Comparison of ENCODE assay signal across 10 cellular contexts in genomic region chr9:127852829-127853228, GRCh38. TPM values are rescaled to one million over a fixed set of nuclear protein-coding genes. Genes with fewer than 3 reads are reported as not detected.
DNase-seq lines count a peak whose midpoint lies in the region; ATAC-seq, FAIRE-seq and TF ChIP-seq lines count a peak whose summit lies in the region.
"Had no signal": no experiment of that assay in that cellular context is flagged by ENCODE, and none has a peak within 500 bp of the region (broad histone marks: within the 10 kb centered on the region; RNA-seq: fewer than 3 reads in every experiment).

No MANE protein-coding gene starts in this region.

- no TSS peak for BruUV-seq in endothelial cell of umbilical vein (replicated peaks; lab: Mats Ljungman, UMichigan)

- no peak for TF ChIP-seq CTCF in AG09309 (IDR thresholded peaks at IDR 0.05; ENCODE audit: control insufficient read depth, insufficient read depth, low read depth, low read length, missing control alignments)
- TF ChIP-seq CTCF in RWPE1 (conservative IDR thresholded peaks at IDR 0.05; ENCODE audit: low read depth): no peak
- no peak for TF ChIP-seq CTCF in endothelial cell of umbilical vein (IDR thresholded peaks at IDR 0.05; ENCODE audit: extremely low read depth in 1 of 2, insufficient read depth in 1 of 2, low read depth in 1 of 2, low read length in 2 of 2)
- TF ChIP-seq CTCF in osteocyte (IDR thresholded peaks at IDR 0.05): no peak

- H3K36me3 ChIP-seq in endothelial cell of umbilical vein (ENCODE audit: control insufficient read depth in 2 of 2, extremely low read depth in 1 of 2, insufficient read depth in 2 of 2, low read length in 2 of 2): peaks cover 12 to 27% of the 10 kb centered on the region in 2 experiments

- peaks cover 41% of the 10 kb centered on the region for H3K4me1 Mint-ChIP-seq in osteocyte (ENCODE audit: unreplicated experiment)

- no peaks in the 10 kb centered on the region for H4K20me1 ChIP-seq in endothelial cell of umbilical vein (replicated peaks; ENCODE audit: control insufficient read depth, extremely low read depth, insufficient read depth, low read length)

- peak overlapping the region; percentile 88 for H3K27ac Mint-ChIP-seq in osteocyte (ENCODE audit: unreplicated experiment)

- CTCF ChIA-PET in RWPE1 (lab: Yijun Ruan, JAX): interaction anchor here (0.6 to 3.2 kb wide), 2 partner anchors 15 to 17 kb away, joined by 4 to 24 read pairs; no protein-coding TSS in a partner anchor
- CTCF ChIA-PET in endothelial cell of umbilical vein (lab: Charles Lee): interaction anchor here (0.9 to 6.3 kb wide), 9 partner anchors 10 to 83 kb away, joined by 3 to 101 read pairs (median 4); no protein-coding TSS in a partner anchor

- peak overlapping the region; percentile 82 for H3K4me3 Mint-ChIP-seq in osteocyte (ENCODE audit: unreplicated experiment)

- peak overlapping the region; percentile 91 for H3K4me2 ChIP-seq in endothelial cell of umbilical vein (ENCODE audit: insufficient read depth, low read length)

- intact Hi-C loops in endothelial cell of umbilical vein (cut with micrococcal nuclease): no loop called here

- dilution Hi-C loops in endothelial cell of umbilical vein (cut with MboI; ENCODE audit: extremely low pct_ligation_motif_present, low sequenced_read_pairs): no loop called here

- POLR2A ChIA-PET in RWPE1 (lab: Yijun Ruan, JAX; ENCODE audit: low non-redundant PET): interaction anchor here (0.6 kb wide), 1 partner anchor 34 kb away, joined by 3 read pairs; no protein-coding TSS in a partner anchor
- POLR2A ChIA-PET in endothelial cell of umbilical vein (lab: Charles Lee): interaction anchor here (1.2 to 4.1 kb wide), 2 partner anchors 10 to 15 kb away, joined by 3 to 14 read pairs; no protein-coding TSS in a partner anchor

- H3K9me3 ChIP-seq in endothelial cell of umbilical vein (replicated peaks; ENCODE audit: control insufficient read depth, insufficient read depth, low read length): no peaks in the 10 kb centered on the region

- H3K9ac ChIP-seq in endothelial cell of umbilical vein (replicated peaks; ENCODE audit: extremely low read depth, insufficient read depth, low read length): peak overlapping the region; percentile 94

- no peaks in the 10 kb centered on the region for H3K27me3 ChIP-seq in endothelial cell of umbilical vein (ENCODE audit: control insufficient read depth in 2 of 2, insufficient read depth in 2 of 2, low read length in 2 of 2)

- no peaks in the 10 kb centered on the region for H3K9me1 ChIP-seq in endothelial cell of umbilical vein (replicated peaks; ENCODE audit: control insufficient read depth, extremely low read depth, insufficient read depth, low read length)

- H3K27me3 Mint-ChIP-seq in osteocyte (ENCODE audit: unreplicated experiment): no peaks in the 10 kb centered on the region

- ATAC-seq in HG03280 (IDR thresholded peaks at IDR 0.05; ENCODE audit: unreplicated experiment): no peak

- no peak overlapping the region for H2AFZ ChIP-seq in endothelial cell of umbilical vein (ENCODE audit: low read depth, low read length)

- peak overlapping the region; percentile 71 for H3K27ac ChIP-seq in RWPE1
- peak overlapping the region; percentile 82 for H3K27ac ChIP-seq in endothelial cell of umbilical vein (ENCODE audit: insufficient read depth, low read depth, low read length)

- peaks cover 40% of the 10 kb centered on the region for H3K4me1 ChIP-seq in endothelial cell of umbilical vein (ENCODE audit: control insufficient read depth, extremely low read depth, insufficient read depth, low read length)

- DNase-seq in AG09309 (ENCODE audit: low read depth) (no peak), RWPE1 (ENCODE audit: low spot score) (no peak), endothelial cell of umbilical vein (ENCODE audit: low read depth, low spot score) (no peak), osteocyte (ENCODE audit: extremely low spot score, unreplicated experiment) (no peak), SKM-1 treated with dmso at 0.1 percent for 144 hours (lab: John Stamatoyannopoulos, UW; ENCODE audit: unreplicated experiment) (no peak), NCI-H2171 (lab: John Stamatoyannopoulos, UW) (no peak), NCI-H2196 (lab: John Stamatoyannopoulos, UW; ENCODE audit: unreplicated experiment) (no peak)
- DNase-seq: anterior cingulate cortex, NCI-H526 treated with DMSO at 0.1 percent for 48 hours had no signal

- H3K79me2 ChIP-seq in endothelial cell of umbilical vein (ENCODE audit: control insufficient read depth, insufficient read depth, low read length): peaks cover 71% of the 10 kb centered on the region

- H3K36me3 Mint-ChIP-seq in osteocyte (ENCODE audit: unreplicated experiment): peaks cover 22% of the 10 kb centered on the region

- H3K9me3 Mint-ChIP-seq in osteocyte (ENCODE audit: unreplicated experiment): peaks cover 4% of the 10 kb centered on the region

- H3K4me3 ChIP-seq in AG09309 (ENCODE audit: control insufficient read depth, low read depth, low read length) (peak overlapping the region; percentile 84), endothelial cell of umbilical vein (replicated peaks in 1 of 3; ENCODE audit: insufficient read depth in 1 of 3, low read depth in 1 of 3, low read length in 3 of 3) (peak overlapping the region; percentile 81 to 99 (median 97))

- peak; percentile 72 for FAIRE-seq in endothelial cell of umbilical vein (lab: Jason Lieb, UNC)

- no peak for TF ChIP-seq POLR2A in endothelial cell of umbilical vein (IDR thresholded peaks at IDR 0.05; ENCODE audit: low read depth, low read length)

TF ChIP-seq in endothelial cell of umbilical vein, 7 proteins besides CTCF, POLR2A, EP300 and RAD21:
- TF ChIP-seq POLR2AphosphoS5 (IDR thresholded peaks at IDR 0.05; ENCODE audit: insufficient read depth, low read depth, low read length) (no peak), MYC (IDR thresholded peaks at IDR 0.05; ENCODE audit: low read depth, low read length) (no peak)

RNA-seq across cellular contexts. Expression of gene ENG, which starts 1.6 kb away (rescaled TPM):
- total RNA-seq in endothelial cell of umbilical vein (688 and 728 TPM in 2 replicates), osteocyte (140 and 143 TPM in 2 replicates)
- polyA plus RNA-seq in endothelial cell of umbilical vein: 338 and 355 TPM in 2 replicates
- 321 and 356 TPM in 2 replicates for polyA plus RNA-seq in endothelial cell of umbilical vein (2011; cell fraction: cytosol; rRNA removed)
- 246 and 249 TPM in 2 replicates for polyA plus RNA-seq in endothelial cell of umbilical vein (2011; cell fraction: nucleus; rRNA removed)
- 646 and 659 TPM in 2 replicates for polyA plus RNA-seq in endothelial cell of umbilical vein (2012)
- 275 and 289 TPM in 2 replicates for polyA minus RNA-seq in endothelial cell of umbilical vein
- 28.9 TPM for polyA minus RNA-seq in endothelial cell of umbilical vein (2011; cell fraction: cytosol; rRNA and poly(A)+ RNA removed)
- 123 and 127 TPM in 2 replicates for polyA minus RNA-seq in endothelial cell of umbilical vein (2011; cell fraction: nucleus; rRNA and poly(A)+ RNA removed)

RNA-seq across cellular contexts. Expression of gene AK1, which starts 24.6 kb away (rescaled TPM):
- total RNA-seq in endothelial cell of umbilical vein (113 and 115 TPM in 2 replicates), osteocyte (57.6 and 65.8 TPM in 2 replicates)
- 148 and 157 TPM in 2 replicates for polyA plus RNA-seq in endothelial cell of umbilical vein
- 189 and 191 TPM in 2 replicates for polyA plus RNA-seq in endothelial cell of umbilical vein (2011; cell fraction: cytosol; rRNA removed)
- 108 and 134 TPM in 2 replicates for polyA plus RNA-seq in endothelial cell of umbilical vein (2011; cell fraction: nucleus; rRNA removed)
- 173 and 181 TPM in 2 replicates for polyA plus RNA-seq in endothelial cell of umbilical vein (2012)
- 33.5 and 35.7 TPM in 2 replicates for polyA minus RNA-seq in endothelial cell of umbilical vein
- 36.3 TPM for polyA minus RNA-seq in endothelial cell of umbilical vein (2011; cell fraction: cytosol; rRNA and poly(A)+ RNA removed)
- polyA minus RNA-seq in endothelial cell of umbilical vein (2011; cell fraction: nucleus; rRNA and poly(A)+ RNA removed): 5.2 TPM in 2 replicates

RNA-seq across cellular contexts. Expression of gene ST6GALNAC6, which starts 46.6 kb away (rescaled TPM):
- total RNA-seq in endothelial cell of umbilical vein (43.0 and 43.5 TPM in 2 replicates), osteocyte (73.4 and 77.0 TPM in 2 replicates)
- polyA plus RNA-seq in endothelial cell of umbilical vein: 78.9 and 93.6 TPM in 2 replicates
- 43.5 and 55.9 TPM in 2 replicates for polyA plus RNA-seq in endothelial cell of umbilical vein (2011; cell fraction: cytosol; rRNA removed)
- polyA plus RNA-seq in endothelial cell of umbilical vein (2011; cell fraction: nucleus; rRNA removed): 78.4 and 100.0 TPM in 2 replicates
- 27.3 and 41.2 TPM in 2 replicates for polyA plus RNA-seq in endothelial cell of umbilical vein (2012)
- 50.1 and 50.4 TPM in 2 replicates for polyA minus RNA-seq in endothelial cell of umbilical vein
- polyA minus RNA-seq in endothelial cell of umbilical vein (2011; cell fraction: cytosol; rRNA and poly(A)+ RNA removed): 17.7 TPM
- polyA minus RNA-seq in endothelial cell of umbilical vein (2011; cell fraction: nucleus; rRNA and poly(A)+ RNA removed): 20.0 and 24.0 TPM in 2 replicates

RNA-seq across cellular contexts. Expression of gene FPGS, which starts 50.1 kb away (rescaled TPM):
- 90.2 and 90.7 TPM in 2 replicates for total RNA-seq in endothelial cell of umbilical vein
- polyA plus RNA-seq in endothelial cell of umbilical vein: 77.7 and 129 TPM in 2 replicates
- 67.9 and 72.7 TPM in 2 replicates for polyA plus RNA-seq in endothelial cell of umbilical vein (2011; cell fraction: cytosol; rRNA removed)
- 116 and 150 TPM in 2 replicates for polyA plus RNA-seq in endothelial cell of umbilical vein (2011; cell fraction: nucleus; rRNA removed)
- 58.5 and 71.2 TPM in 2 replicates for polyA plus RNA-seq in endothelial cell of umbilical vein (2012)
- polyA minus RNA-seq in endothelial cell of umbilical vein: 76.5 and 80.5 TPM in 2 replicates
- polyA minus RNA-seq in endothelial cell of umbilical vein (2011; cell fraction: cytosol; rRNA and poly(A)+ RNA removed): 58.0 TPM
- 45.1 and 52.0 TPM in 2 replicates for polyA minus RNA-seq in endothelial cell of umbilical vein (2011; cell fraction: nucleus; rRNA and poly(A)+ RNA removed)
- 58.7 and 65.1 TPM in 2 replicates for total RNA-seq in osteocyte
